Comparison of ENCODE assay signal across 24 cellular contexts in the genomic region with DNA sequence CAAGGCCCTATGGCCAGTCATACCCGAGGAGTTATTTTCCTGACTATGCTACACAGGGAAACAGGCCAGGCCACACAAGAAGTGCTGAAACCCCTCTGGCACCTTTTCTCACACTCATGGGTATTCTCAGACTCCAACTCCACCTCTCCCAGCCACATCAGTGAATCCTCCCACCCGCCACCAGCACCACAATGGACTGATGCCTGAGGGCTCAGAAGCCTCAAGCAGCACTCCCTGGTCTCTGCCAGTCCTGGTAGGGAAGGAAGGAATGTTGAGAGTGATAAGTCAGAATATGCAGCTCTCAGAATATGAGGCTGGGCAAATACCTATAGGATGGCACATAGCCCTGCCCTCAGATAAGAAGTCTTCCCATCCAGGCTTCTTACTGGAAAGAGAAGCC.
"Had no signal": no experiment of that assay in that cellular context is flagged by ENCODE, and none has a peak within 500 bp of the region (broad histone marks: within the 10 kb centered on the region; RNA-seq: fewer than 3 reads in every experiment).

No MANE protein-coding gene starts in this region.

- H3K4me3 ChIP-seq: body of pancreas, cardiac muscle cell, left ventricle myocardium inferior, ovary, psoas muscle, tibial artery had no signal

- DNase-seq: activated B cell treated with CpG ODN at 0.5 μM for 24 hours; activated CD4-positive, alpha-beta T cell treated with anti-CD3 and anti-CD28 coated beads for 4 hours; activated CD4-positive, alpha-beta T cell treated with anti-CD3 and anti-CD28 coated beads, Interleukin-2, amount 50 U/mL, for 48 hours; activated CD8-positive, alpha-beta memory T cell treated with anti-CD3 and anti-CD28 coated beads, Interleukin-2, amount 50 U/mL, for 48 hours; activated naive CD4-positive, alpha-beta T cell treated with Interleukin-2 at 50 U/mL for 16 hours; activated naive CD8-positive, alpha-beta T cell treated with anti-CD3 and anti-CD28 coated beads, Interleukin-2, amount 10 ng/mL, durations not matched to agents 7 days and 5 days; activated T-cell treated with anti-CD3 and anti-CD28 coated beads, Interleukin-2, amount 50 U/mL, for 4 hours; amygdala; body of pancreas; foreskin melanocyte; immature natural killer cell; left ventricle myocardium inferior; ovary; psoas muscle; right cardiac atrium; stimulated activated CD4-positive, alpha-beta T cell treated with anti-CD3 and anti-CD28 coated beads, Interleukin-12 subunit alpha, Interleukin-12 subunit beta, amount 100 ng/mL, for 4 hours; stimulated activated naive CD8-positive, alpha-beta T cell treated with anti-CD3 and anti-CD28 coated beads, Interleukin-15, amount 100 ng/mL, for 72 hours; T1000; tibial artery had no signal

- ATAC-seq: activated T-cell treated with anti-CD3 and anti-CD28 coated beads, Interleukin-2, amount 50 U/mL, for 4 hours; body of pancreas; psoas muscle; right cardiac atrium; stimulated activated naive CD8-positive, alpha-beta T cell treated with anti-CD3 and anti-CD28 coated beads, Interleukin-15, amount 100 ng/mL, for 72 hours had no signal

- H3K27ac Mint-ChIP-seq: activated B cell treated with CpG ODN at 0.5 μM for 24 hours; activated naive CD8-positive, alpha-beta T cell treated with anti-CD3 and anti-CD28 coated beads, Interleukin-2, amount 10 ng/mL, durations not matched to agents 7 days and 5 days; immature natural killer cell; mesothelial cell of epicardium; nephron; stimulated activated naive CD8-positive, alpha-beta T cell treated with anti-CD3 and anti-CD28 coated beads, Interleukin-15, amount 100 ng/mL, for 72 hours; T-helper 1 cell treated with Interleukin-12 subunit alpha and Interleukin-12 subunit beta and Interleukin-4 antibody, amounts not matched to agents 30 μg/mL and 1 μg/mL, for 36 hours had no signal

- H3K36me3 ChIP-seq: cardiac muscle cell, left ventricle myocardium inferior, neutrophil, ovary, tibial artery had no signal

- H3K9me3 ChIP-seq: body of pancreas, left ventricle myocardium inferior, neutrophil, ovary, psoas muscle, tibial artery had no signal

- H3K27me3 ChIP-seq: body of pancreas, cardiac muscle cell, ovary, tibial artery had no signal

- H3K36me3 Mint-ChIP-seq: activated naive CD8-positive, alpha-beta T cell treated with anti-CD3 and anti-CD28 coated beads, Interleukin-2, amount 10 ng/mL, durations not matched to agents 7 days and 5 days; immature natural killer cell; mesothelial cell of epicardium had no signal

- H3K27ac ChIP-seq: body of pancreas, cardiac muscle cell, left ventricle myocardium inferior, neutrophil, ovary, psoas muscle, tibial artery had no signal

- H3K4me1 Mint-ChIP-seq: activated B cell treated with CpG ODN at 0.5 μM for 24 hours, immature natural killer cell had no signal

- H3K4me3 Mint-ChIP-seq: activated B cell treated with CpG ODN at 0.5 μM for 24 hours; activated naive CD8-positive, alpha-beta T cell treated with anti-CD3 and anti-CD28 coated beads, Interleukin-2, amount 10 ng/mL, durations not matched to agents 7 days and 5 days; activated T-cell treated with anti-CD3 and anti-CD28 coated beads, Interleukin-2, amount 50 U/mL, for 4 hours; immature natural killer cell; mesothelial cell of epicardium; nephron; stimulated activated naive CD8-positive, alpha-beta T cell treated with anti-CD3 and anti-CD28 coated beads, Interleukin-15, amount 100 ng/mL, for 72 hours; T-helper 1 cell treated with Interleukin-12 subunit alpha and Interleukin-12 subunit beta and Interleukin-4 antibody, amounts not matched to agents 30 μg/mL and 1 μg/mL, for 36 hours had no signal

- H3K27me3 Mint-ChIP-seq: activated B cell treated with CpG ODN at 0.5 μM for 24 hours had no signal

- H3K9me3 Mint-ChIP-seq: activated B cell treated with CpG ODN at 0.5 μM for 24 hours; activated naive CD8-positive, alpha-beta T cell treated with anti-CD3 and anti-CD28 coated beads, Interleukin-2, amount 10 ng/mL, durations not matched to agents 7 days and 5 days; activated T-cell treated with anti-CD3 and anti-CD28 coated beads, Interleukin-2, amount 50 U/mL, for 4 hours; immature natural killer cell; mesothelial cell of epicardium; nephron; stimulated activated naive CD8-positive, alpha-beta T cell treated with anti-CD3 and anti-CD28 coated beads, Interleukin-15, amount 100 ng/mL, for 72 hours; T-helper 1 cell treated with Interleukin-12 subunit alpha and Interleukin-12 subunit beta and Interleukin-4 antibody, amounts not matched to agents 30 μg/mL and 1 μg/mL, for 36 hours had no signal

- H3K4me1 ChIP-seq: psoas muscle had no signal
